ENCODE assay signal across 21 cellular contexts in genomic region chr3:188775412-188775811, GRCh38.
"Had no signal": no experiment of that assay in that cellular context is flagged by ENCODE, and none has a peak within 500 bp of the region (broad histone marks: within the 10 kb centered on the region; RNA-seq: fewer than 3 reads in every experiment).

No MANE protein-coding gene starts in this region.

- H3K27me3 Mint-ChIP-seq: natural killer cell treated with Interleukin-12 subunit alpha and Interleukin-12 subunit beta and Interleukin-15 and Interleukin-18, amount 100 ng/mL, for 72 hours; type B pancreatic cell had no signal

- ATAC-seq: gastroesophageal sphincter; left cardiac atrium; left ventricle myocardium superior; natural killer cell treated with Interleukin-12 subunit alpha and Interleukin-12 subunit beta and Interleukin-15 and Interleukin-18, amount 100 ng/mL, for 72 hours had no signal

- H3K9me3 ChIP-seq: esophagus squamous epithelium, gastroesophageal sphincter, ovary, right atrium auricular region had no signal

- H3K27ac Mint-ChIP-seq: immature natural killer cell, neural progenitor cell, type B pancreatic cell had no signal

- H3K36me3 ChIP-seq: esophagus squamous epithelium, gastroesophageal sphincter, neural progenitor cell, ovary, right atrium auricular region had no signal

- H3K4me3 Mint-ChIP-seq: immature natural killer cell; natural killer cell treated with Interleukin-12 subunit alpha and Interleukin-12 subunit beta and Interleukin-15 and Interleukin-18, amount 100 ng/mL, for 72 hours; neural progenitor cell; type B pancreatic cell had no signal

- H3K4me3 ChIP-seq: esophagus squamous epithelium, gastroesophageal sphincter, lung, neural progenitor cell, ovary, right atrium auricular region had no signal

- H3K4me1 Mint-ChIP-seq: immature natural killer cell, neural progenitor cell had no signal

- H3K9me3 Mint-ChIP-seq: immature natural killer cell; natural killer cell treated with Interleukin-12 subunit alpha and Interleukin-12 subunit beta and Interleukin-15 and Interleukin-18, amount 100 ng/mL, for 72 hours; neural progenitor cell; type B pancreatic cell had no signal

- H3K36me3 Mint-ChIP-seq: natural killer cell treated with Interleukin-12 subunit alpha and Interleukin-12 subunit beta and Interleukin-15 and Interleukin-18, amount 100 ng/mL, for 72 hours; neural progenitor cell; type B pancreatic cell had no signal

- H3K27me3 ChIP-seq: esophagus squamous epithelium, gastroesophageal sphincter, neural progenitor cell, ovary, right atrium auricular region had no signal

- DNase-seq: cortex of kidney; effector memory CD4-positive, alpha-beta T cell; esophagus squamous epithelium; foreskin fibroblast; glutamatergic neuron; immature natural killer cell; left cardiac atrium; left ventricle myocardium superior; mesenchymal stem cell; midbrain; nucleus accumbens; ovary; small intestine; stimulated activated CD4-positive, alpha-beta T cell treated with anti-CD3 and anti-CD28 coated beads, Interleukin-2, amount 100 ng/mL, for 48 hours; stimulated activated naive CD4-positive, alpha-beta T cell treated with Interleukin-2 at 50 U/mL for 16 hours had no signal
